ENCODE assay signal across 1 cellular context in genomic region chr9:36050472-36050871, GRCh38.
TF ChIP-seq lines count a peak whose summit lies in the region.

No MANE protein-coding gene starts in this region.

TF ChIP-seq in IMR-90, 13 proteins besides CTCF, POLR2A, EP300 and RAD21 (continued from another document):
- no peak for TF ChIP-seq ELK1 (IDR thresholded peaks at IDR 0.05; ENCODE audit: borderline replicate concordance, low read depth, low read length)
